22 cellular contexts compared by ENCODE assay signal in genomic region chr2:45786030-45786830, GRCh38.
DNase-seq lines count a peak whose midpoint lies in the region; ATAC-seq, FAIRE-seq and TF ChIP-seq lines count a peak whose summit lies in the region.
"Had no signal": no experiment of that assay in that cellular context is flagged by ENCODE, and none has a peak within 500 bp of the region (broad histone marks: within the 10 kb centered on the region; RNA-seq: fewer than 3 reads in every experiment).

No MANE protein-coding gene starts in this region.

- BruUV-seq in PC-9 (replicated peaks; lab: Mats Ljungman, UMichigan) = no TSS peak

- H3K79me2 ChIP-seq in MM.1S (ENCODE audit: low read length) (no peaks in the 10 kb centered on the region), PC-9 (ENCODE audit: low read depth) (peaks cover 6% of the 10 kb centered on the region; the same call in 1 of the 2 replicates)

- H3K27ac Mint-ChIP-seq in T-helper 2 cell treated with Interferon-gamma antibody and Interleukin-4, amounts not matched to agents 5 μg/mL and 100 μg/mL, for 36 hours = peak overlapping the region; percentile 83
- no peak overlapping the region for H3K27ac Mint-ChIP-seq in activated naive CD8-positive, alpha-beta T cell treated with anti-CD3 and anti-CD28 coated beads, Interleukin-2, amount 50 U/mL, for 24 hours
- H3K27ac Mint-ChIP-seq: brain; CD8-positive, alpha-beta T cell had no signal

- H2AFZ ChIP-seq in MM.1S (ENCODE audit: low read length) (no peak overlapping the region), PC-9 (no peak overlapping the region)

- no peaks in the 10 kb centered on the region for H3K9me3 Mint-ChIP-seq in T-helper 2 cell treated with Interferon-gamma antibody and Interleukin-4, amounts not matched to agents 5 μg/mL and 100 μg/mL, for 36 hours
- no peaks in the 10 kb centered on the region for H3K9me3 Mint-ChIP-seq in activated naive CD8-positive, alpha-beta T cell treated with anti-CD3 and anti-CD28 coated beads, Interleukin-2, amount 50 U/mL, for 24 hours
- H3K9me3 Mint-ChIP-seq: CD8-positive, alpha-beta T cell had no signal

- peak overlapping the region; percentile 49 for H3K27ac ChIP-seq in BLaER1
- no peak overlapping the region for H3K27ac ChIP-seq in MM.1S (ENCODE audit: low read length)
- H3K27ac ChIP-seq in PC-9 = no peak overlapping the region
- H3K27ac ChIP-seq: heart left ventricle, SJSA1 had no signal

- CTCF ChIA-PET in PC-9 (lab: Charles Lee) = interaction anchor here (0.6 kb wide), 1 partner anchor 137 kb away, joined by 3 read pairs; no protein-coding TSS in a partner anchor

- H3K27me3 ChIP-seq in BLaER1 (no peaks in the 10 kb centered on the region), MM.1S (replicated peaks; ENCODE audit: insufficient read depth, low read length) (no peaks in the 10 kb centered on the region), PC-9 (ENCODE audit: insufficient read depth, low read depth) (no peaks in the 10 kb centered on the region)
- H3K27me3 ChIP-seq: adrenal gland, heart left ventricle, SJSA1 had no signal

- H3K4me1 ChIP-seq in BLaER1 = peaks cover 95% of the 10 kb centered on the region
- no peaks in the 10 kb centered on the region for H3K4me1 ChIP-seq in MM.1S (ENCODE audit: low read length)
- H3K4me1 ChIP-seq in PC-9 (replicated peaks; ENCODE audit: insufficient read depth) = no peaks in the 10 kb centered on the region
- H3K4me1 ChIP-seq: SJSA1 had no signal

- TF ChIP-seq CTCF in MM.1S (IDR thresholded peaks at IDR 0.05; ENCODE audit: low read length) (no peak), PC-9 (conservative IDR thresholded peaks at IDR 0.05) (no peak)

- intact Hi-C loops in PC-9 (cut with micrococcal nuclease; ENCODE audit: unreplicated experiment) = no loop called here

- H3K4me3 ChIP-seq in BLaER1 (no peak overlapping the region), MM.1S (ENCODE audit: low read length) (no peak overlapping the region), PC-9 (no peak overlapping the region)
- H3K4me3 ChIP-seq: adrenal gland, heart left ventricle, SJSA1 had no signal

- peaks cover 100% of the 10 kb centered on the region for H4K20me1 ChIP-seq in BLaER1
- no peaks in the 10 kb centered on the region for H4K20me1 ChIP-seq in MM.1S (ENCODE audit: insufficient read depth, low read length)
- peaks cover 27% of the 10 kb centered on the region for H4K20me1 ChIP-seq in PC-9 (ENCODE audit: insufficient read depth)

- peaks cover 1% of the 10 kb centered on the region for H3K36me3 Mint-ChIP-seq in T-helper 2 cell treated with Interferon-gamma antibody and Interleukin-4, amounts not matched to agents 5 μg/mL and 100 μg/mL, for 36 hours (ENCODE audit: low read depth)
- H3K36me3 Mint-ChIP-seq in activated naive CD8-positive, alpha-beta T cell treated with anti-CD3 and anti-CD28 coated beads, Interleukin-2, amount 50 U/mL, for 24 hours (ENCODE audit: low read depth) = no peaks in the 10 kb centered on the region
- H3K36me3 Mint-ChIP-seq: brain; CD8-positive, alpha-beta T cell had no signal

- H3K36me3 ChIP-seq in BLaER1 (peaks cover 43% of the 10 kb centered on the region), MM.1S (replicated peaks; ENCODE audit: insufficient read depth, low read length) (no peaks in the 10 kb centered on the region), PC-9 (ENCODE audit: low read depth) (no peaks in the 10 kb centered on the region)
- H3K36me3 ChIP-seq: adrenal gland, heart left ventricle, SJSA1 had no signal

- H3K9ac ChIP-seq in BLaER1 (no peak overlapping the region), MM.1S (ENCODE audit: low read length) (no peak overlapping the region)

- no peaks in the 10 kb centered on the region for H3K9me3 ChIP-seq in BLaER1
- H3K9me3 ChIP-seq in MM.1S (replicated peaks; ENCODE audit: insufficient read depth, low read length) = no peaks in the 10 kb centered on the region
- H3K9me3 ChIP-seq in PC-9 (ENCODE audit: insufficient read depth, low read depth) = no peaks in the 10 kb centered on the region
- H3K9me3 ChIP-seq: adrenal gland, heart left ventricle, SJSA1 had no signal

- H3K9me2 ChIP-seq in MM.1S (replicated peaks; ENCODE audit: insufficient read depth, low read length) (no peaks in the 10 kb centered on the region), PC-9 (ENCODE audit: insufficient read depth) (no peaks in the 10 kb centered on the region; the same call in 1 of the 2 replicates)

- H3K4me1 Mint-ChIP-seq in T-helper 2 cell treated with Interferon-gamma antibody and Interleukin-4, amounts not matched to agents 5 μg/mL and 100 μg/mL, for 36 hours (ENCODE audit: low read depth) = peaks cover 22% of the 10 kb centered on the region
- peaks cover 9% of the 10 kb centered on the region for H3K4me1 Mint-ChIP-seq in activated naive CD8-positive, alpha-beta T cell treated with anti-CD3 and anti-CD28 coated beads, Interleukin-2, amount 50 U/mL, for 24 hours

- peak; percentile 41 for DNase-seq in CMK (ENCODE audit: low read depth)
- DNase-seq in T-helper 2 cell treated with Interferon-gamma antibody and Interleukin-4, amounts not matched to agents 5 μg/mL and 100 μg/mL, for 36 hours (ENCODE audit: low spot score) = peak; percentile 28
- no peak for DNase-seq in activated naive CD8-positive, alpha-beta T cell treated with anti-CD3 and anti-CD28 coated beads, Interleukin-2, amount 50 U/mL, for 24 hours
- DNase-seq in MM.1S = no peak
- no peak for DNase-seq in PC-9
- no peak for DNase-seq in HTR-8/SVneo (ENCODE audit: insufficient read length, low spot score)
- DNase-seq: activated CD4-positive, CD25-positive, alpha-beta regulatory T cell; adrenal gland; CD8-positive, alpha-beta T cell; effector memory CD4-positive, alpha-beta T cell; heart left ventricle; NCI-H1048; NCI-H187 treated with DMSO at 0.1 percent for 48 hours; NCI-H526 treated with DMSO at 0.1 percent for 48 hours; trophoblast cell had no signal

- H3K4me3 Mint-ChIP-seq in T-helper 2 cell treated with Interferon-gamma antibody and Interleukin-4, amounts not matched to agents 5 μg/mL and 100 μg/mL, for 36 hours = peak overlapping the region; percentile 57
- peak overlapping the region; percentile 3 for H3K4me3 Mint-ChIP-seq in activated naive CD8-positive, alpha-beta T cell treated with anti-CD3 and anti-CD28 coated beads, Interleukin-2, amount 50 U/mL, for 24 hours
- H3K4me3 Mint-ChIP-seq: brain; CD8-positive, alpha-beta T cell; neural crest cell had no signal

- FAIRE-seq in HTR-8/SVneo (lab: Jason Lieb, UNC) = no peak
- FAIRE-seq: G401.6, GM18507 had no signal

- POLR2A ChIA-PET in PC-9 (lab: Charles Lee; ENCODE audit: unreplicated experiment) = no interaction called here

- H3F3A ChIP-seq in MM.1S (ENCODE audit: insufficient read depth, low read length) (no peaks in the 10 kb centered on the region), PC-9 (ENCODE audit: insufficient read depth, low read depth) (no peaks in the 10 kb centered on the region)

- H3K27me3 Mint-ChIP-seq in T-helper 2 cell treated with Interferon-gamma antibody and Interleukin-4, amounts not matched to agents 5 μg/mL and 100 μg/mL, for 36 hours (ENCODE audit: low read depth) = no peaks in the 10 kb centered on the region
- H3K27me3 Mint-ChIP-seq in activated naive CD8-positive, alpha-beta T cell treated with anti-CD3 and anti-CD28 coated beads, Interleukin-2, amount 50 U/mL, for 24 hours = no peaks in the 10 kb centered on the region
- H3K27me3 Mint-ChIP-seq: brain had no signal

- no peak for ATAC-seq in activated naive CD8-positive, alpha-beta T cell treated with anti-CD3 and anti-CD28 coated beads, Interleukin-2, amount 50 U/mL, for 24 hours
- ATAC-seq in GM18520 (IDR thresholded peaks at IDR 0.05; ENCODE audit: unreplicated experiment) = no peak
- ATAC-seq: CD8-positive, alpha-beta T cell; heart left ventricle had no signal

- peak overlapping the region; percentile 80 for H3K4me2 ChIP-seq in BLaER1
- H3K4me2 ChIP-seq in MM.1S (ENCODE audit: low read depth, low read length) = no peak overlapping the region
- no peak overlapping the region for H3K4me2 ChIP-seq in PC-9

Comparison
In these comparisons a context has a peak if more than half of its experiments do, and no peak if none do; other contexts are left out.
1. DNase-seq: peak in CMK (single experiment) and T-helper 2 cell treated with Interferon-gamma antibody and Interleukin-4, amounts not matched to agents 5 μg/mL and 100 μg/mL, for 36 hours (single experiment); none in activated naive CD8-positive, alpha-beta T cell treated with anti-CD3 and anti-CD28 coated beads, Interleukin-2, amount 50 U/mL, for 24 hours (single experiment), MM.1S (single experiment), PC-9 (0 of 2) and HTR-8/SVneo (single experiment).